Comparison of ENCODE assay signal across 16 cellular contexts in genomic region chr16:80837421-80838263, GRCh38. TPM values are rescaled to one million over a fixed set of nuclear protein-coding genes. Genes with fewer than 3 reads are reported as not detected.
DNase-seq lines count a peak whose midpoint lies in the region; ATAC-seq and TF ChIP-seq lines count a peak whose summit lies in the region.
"Had no signal": no experiment of that assay in that cellular context is flagged by ENCODE, and none has a peak within 500 bp of the region (broad histone marks: within the 10 kb centered on the region; RNA-seq: fewer than 3 reads in every experiment).

No MANE protein-coding gene starts in this region.

- DNase-seq in EH (ENCODE audit: low read depth) = peak; percentile 20
- DNase-seq in LNCaP clone FGC (ENCODE audit: low read depth) = peak; percentile 99
- DNase-seq in trophoblast cell = peak; percentile 73 to 77
- DNase-seq in upper lobe of right lung = no peak
- DNase-seq: Calu3; CD4-positive, alpha-beta T cell; MV-4-11; NCI-H1417; NCI-H2029; NCI-H2171; NCI-H774 had no signal

- H2BK5ac ChIP-seq in trophoblast cell (ENCODE audit: low read depth, low read length, poor library complexity) = no peak overlapping the region

- no peak overlapping the region for H3K18ac ChIP-seq in trophoblast cell (ENCODE audit: low read length)

- H4K91ac ChIP-seq in trophoblast cell (ENCODE audit: low read depth, low read length) = no peak overlapping the region

- peaks cover 2 to 4% of the 10 kb centered on the region in 2 experiments for H3K4me1 ChIP-seq in trophoblast cell (ENCODE audit: control insufficient read depth in 1 of 2, insufficient read depth in 2 of 2, low read length in 2 of 2)
- H3K4me1 ChIP-seq in upper lobe of right lung = no peaks in the 10 kb centered on the region
- H3K4me1 ChIP-seq: HAP-1 had no signal

- peak overlapping the region; percentile 47 for H3K27ac ChIP-seq in cingulate gyrus (ENCODE audit: low read depth, low read length)
- H3K27ac ChIP-seq in trophoblast cell (ENCODE audit: low read depth, low read length) = no peak overlapping the region
- H3K27ac ChIP-seq in upper lobe of right lung = no peak overlapping the region

- H3K9me3 ChIP-seq in trophoblast cell (ENCODE audit: insufficient read depth, low read depth, low read length) (peaks cover 1% of the 10 kb centered on the region), upper lobe of right lung (no peaks in the 10 kb centered on the region)
- H3K9me3 ChIP-seq: HAP-1 had no signal

- H2BK12ac ChIP-seq in trophoblast cell (ENCODE audit: low read length) = no peak overlapping the region

- no peak overlapping the region for H4K8ac ChIP-seq in trophoblast cell (ENCODE audit: low read depth, low read length)

- H3K27me3 ChIP-seq in trophoblast cell (ENCODE audit: insufficient read depth, low read length) = no peaks in the 10 kb centered on the region
- no peaks in the 10 kb centered on the region for H3K27me3 ChIP-seq in upper lobe of right lung

- no peak overlapping the region for H2AFZ ChIP-seq in trophoblast cell (ENCODE audit: insufficient read depth, low read length, poor library complexity)

- no peak overlapping the region for H3K4me3 ChIP-seq in LNCaP clone FGC (ENCODE audit: low read depth, low read length)
- no peak overlapping the region for H3K4me3 ChIP-seq in trophoblast cell (ENCODE audit: low read depth, low read length)
- no peak overlapping the region for H3K4me3 ChIP-seq in upper lobe of right lung
- H3K4me3 ChIP-seq: HAP-1 had no signal

- H3K14ac ChIP-seq in trophoblast cell (ENCODE audit: low read length) = no peak overlapping the region

- ATAC-seq in HG03280 (IDR thresholded peaks at IDR 0.05; ENCODE audit: unreplicated experiment) = no peak
- ATAC-seq in upper lobe of right lung = no peak
- no peak for ATAC-seq in HG02759 (IDR thresholded peaks at IDR 0.05; ENCODE audit: unreplicated experiment)
- ATAC-seq: HepG2 had no signal

- H3K4ac ChIP-seq in trophoblast cell (ENCODE audit: low read depth, low read length) = no peak overlapping the region

- H3K23ac ChIP-seq in trophoblast cell (ENCODE audit: low read length) = no peak overlapping the region

- H2AK5ac ChIP-seq in trophoblast cell (ENCODE audit: low read length) = no peak overlapping the region

- intact Hi-C loops in upper lobe of right lung (cut with DNase I) = no loop called here

- TF ChIP-seq CTCF in LNCaP clone FGC (IDR thresholded peaks at IDR 0.05; ENCODE audit: control insufficient read depth, extremely low read depth, insufficient read depth) (no peak), upper lobe of right lung (IDR thresholded peaks at IDR 0.05) (no peak)

- no peak overlapping the region for H4K12ac ChIP-seq in trophoblast cell (ENCODE audit: low read depth, low read length)

- H3K36me3 ChIP-seq in trophoblast cell (ENCODE audit: control insufficient read depth in 1 of 2, insufficient read depth in 2 of 2, low read length in 2 of 2) = no peaks in the 10 kb centered on the region
- no peaks in the 10 kb centered on the region for H3K36me3 ChIP-seq in upper lobe of right lung
- H3K36me3 ChIP-seq: HAP-1 had no signal

- H2BK120ac ChIP-seq in trophoblast cell (ENCODE audit: insufficient read depth, low read length, poor library complexity) = no peak overlapping the region

- no peak overlapping the region for H3K9ac ChIP-seq in trophoblast cell (ENCODE audit: low read length)

- H3K79me1 ChIP-seq in trophoblast cell (ENCODE audit: low read length) = no peaks in the 10 kb centered on the region

- no peaks in the 10 kb centered on the region for H3K79me2 ChIP-seq in trophoblast cell (ENCODE audit: control insufficient read depth, insufficient read depth, low read length, poor library complexity)

- no peak overlapping the region for H3K4me2 ChIP-seq in trophoblast cell (ENCODE audit: low read length)

- no CpG with 5 or more reads among the region's 12 CpGs for WGBS in trophoblast cell (ENCODE audit: extremely low coverage, insufficient coverage, insufficient read length)

RNA-seq across cellular contexts. Expression of gene CDYL2, which starts 33.2 kb away (rescaled TPM):
- polyA plus RNA-seq in trophoblast cell (2013) = 1.2 and 1.6 TPM in 2 replicates
- 21.0 TPM for total RNA-seq in upper lobe of right lung
